26 cellular contexts compared by ENCODE assay signal in the genomic region with DNA sequence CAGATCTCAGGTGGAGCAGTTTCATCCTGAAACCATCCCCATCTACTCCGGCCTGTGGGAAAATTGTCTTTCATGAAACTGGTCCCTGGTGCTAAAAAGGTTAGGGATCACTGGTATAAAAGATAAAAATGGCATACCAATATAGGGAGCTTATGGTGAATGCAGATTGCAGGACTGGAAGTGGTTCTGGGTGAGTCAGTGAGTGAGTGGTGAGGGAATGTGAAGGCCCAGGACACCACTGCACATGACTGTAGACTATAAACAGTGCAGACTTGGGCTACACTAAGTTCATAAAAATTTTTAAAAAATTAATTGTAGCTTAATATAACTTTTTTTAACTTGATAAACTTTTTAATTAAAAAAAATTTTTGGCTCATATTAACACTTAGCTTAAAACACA.
"Had no signal": no experiment of that assay in that cellular context is flagged by ENCODE, and none has a peak within 500 bp of the region (broad histone marks: within the 10 kb centered on the region; RNA-seq: fewer than 3 reads in every experiment).

No MANE protein-coding gene starts in this region.

- H3K36me3 ChIP-seq: colonic mucosa, gastrocnemius medialis, ovary, right lobe of liver, thoracic aorta had no signal

- FAIRE-seq: keratinocyte, urothelium cell line had no signal

- H3K4me3 ChIP-seq: colonic mucosa, gastrocnemius medialis, ovary, right lobe of liver, skin epidermis, thoracic aorta had no signal

- H3K27me3 ChIP-seq: colonic mucosa, gastrocnemius medialis, ovary, right lobe of liver had no signal

- DNase-seq: activated CD4-positive, alpha-beta T cell treated with anti-CD3 and anti-CD28 coated beads, Interleukin-2, amount 10 ng/mL, durations not matched to agents 7 days and 5 days; activated CD4-positive, CD25-positive, alpha-beta regulatory T cell treated with anti-CD3 and anti-CD28 coated beads, Interleukin-2, amount 50 U/mL, for 72 hours; activated CD8-positive, alpha-beta T cell treated with anti-CD3 and anti-CD28 coated beads for 36 hours; activated gamma-delta T cell treated with Interleukin-2 at 50 U/mL for 16 hours; activated naive CD4-positive, alpha-beta T cell treated with anti-CD3 and anti-CD28 coated beads, Interleukin-2, amount 50 U/mL, for 16 hours; activated T-cell treated with anti-CD3 and anti-CD28 coated beads, Interleukin-2, amount 50 U/mL, for 4 hours; amygdala; colonic mucosa; effector CD8-positive, alpha-beta T cell; erythroblast; gastrocnemius medialis; glutamatergic neuron; left colon; midbrain; naive thymus-derived CD4-positive, alpha-beta T cell; ovary; right lobe of liver; stimulated activated CD4-positive, alpha-beta T cell treated with anti-CD3 and anti-CD28 coated beads, Interleukin-12 subunit alpha, Interleukin-12 subunit beta, amount 100 ng/mL, for 4 hours; stimulated activated CD4-positive, alpha-beta T cell treated with anti-CD3 and anti-CD28 coated beads, Interleukin-4, amount 100 ng/mL, for 1 hour; stimulated activated naive CD8-positive, alpha-beta T cell treated with anti-CD3 and anti-CD28 coated beads, Interleukin-15, Interleukin-2, amounts not matched to agents 100 U/mL and 50 U/mL, for 24 hours; T-helper 2 cell; trophoblast cell had no signal
